In genomic region chr3:9194509-9195184, GRCh38 we compare ENCODE assay signal across 20 cellular contexts. TPM values are rescaled to one million over a fixed set of nuclear protein-coding genes. Genes with fewer than 3 reads are reported as not detected.
A peak's percentile ranks its signal among the peaks of the same experiment; 100 is the strongest.
DNase-seq lines count a peak whose midpoint lies in the region; ATAC-seq, FAIRE-seq and TF ChIP-seq lines count a peak whose summit lies in the region.
"Had no signal": no experiment of that assay in that cellular context is flagged by ENCODE, and none has a peak within 500 bp of the region (broad histone marks: within the 10 kb centered on the region; RNA-seq: fewer than 3 reads in every experiment).

No MANE protein-coding gene starts in this region.

- H3K4me3 Mint-ChIP-seq in activated CD4-positive, alpha-beta T cell treated with anti-CD3 and anti-CD28 coated beads, Interleukin-2, amount 10 ng/mL, durations not matched to agents 24 days and 14 days, result no peak overlapping the region
- H3K4me3 Mint-ChIP-seq: activated CD4-positive, alpha-beta T cell treated with anti-CD3 and anti-CD28 coated beads for 36 hours; CD4-positive, alpha-beta T cell; natural killer cell had no signal

- H3F3A ChIP-seq in SK-N-SH (replicated peaks; ENCODE audit: insufficient read depth), result no peaks in the 10 kb centered on the region

- no peak overlapping the region for H3K9ac ChIP-seq in SK-N-SH

- no peaks in the 10 kb centered on the region for H3K4me1 ChIP-seq in right cardiac atrium (ENCODE audit: control insufficient read depth, insufficient read depth, low read length)
- H3K4me1 ChIP-seq in heart left ventricle, result peaks cover 0 to under 1% (median 0%) of the 10 kb centered on the region in 12 donors
- H3K4me1 ChIP-seq in SK-N-SH (ENCODE audit: control insufficient read depth in 1 of 2, insufficient read depth in 2 of 2, low read depth in 1 of 2, low read length in 1 of 2), result peaks cover 0 to 8% of the 10 kb centered on the region in 2 experiments; a peak in 1 of 4 replicates
- no peaks in the 10 kb centered on the region for H3K4me1 ChIP-seq in effector memory CD4-positive, alpha-beta T cell (ENCODE audit: control insufficient read depth, insufficient read depth, low read length, poor library complexity, severe bottlenecking)
- H3K4me1 ChIP-seq: stomach, vagina had no signal

- no peak for TF ChIP-seq EP300 in SK-N-SH (IDR thresholded peaks at IDR 0.05; ENCODE audit: borderline replicate concordance in 1 of 2, low read depth in 1 of 2, low read length in 1 of 2)

- no peak overlapping the region for H3K4me2 ChIP-seq in SK-N-SH

- H3K4me3 ChIP-seq in right cardiac atrium (ENCODE audit: low read length) (no peak overlapping the region), heart left ventricle (no peak overlapping the region), bronchial epithelial cell (ENCODE audit: low read depth, low read length) (no peak overlapping the region), SK-N-SH (ENCODE audit: low read depth in 2 of 2, low read length in 1 of 2) (no peak overlapping the region)
- no peak overlapping the region for H3K4me3 ChIP-seq in effector memory CD4-positive, alpha-beta T cell (ENCODE audit: insufficient read depth, low read depth, low read length, poor library complexity, severe bottlenecking)
- H3K4me3 ChIP-seq: lung, stomach, vagina had no signal

- POLR2A ChIA-PET in SK-N-SH (lab: Yijun Ruan, JAX), result no interaction called here

- no peak overlapping the region for H2AFZ ChIP-seq in SK-N-SH (ENCODE audit: low read depth)

- no peak overlapping the region for H3K27ac Mint-ChIP-seq in activated CD4-positive, alpha-beta T cell treated with anti-CD3 and anti-CD28 coated beads, Interleukin-2, amount 10 ng/mL, durations not matched to agents 24 days and 14 days
- H3K27ac Mint-ChIP-seq: activated CD4-positive, alpha-beta T cell treated with anti-CD3 and anti-CD28 coated beads for 36 hours; CD4-positive, alpha-beta T cell; natural killer cell had no signal

- no peak for TF ChIP-seq RAD21 in SK-N-SH (IDR thresholded peaks at IDR 0.05; ENCODE audit: low read length)

- peaks cover 14% of the 10 kb centered on the region for H3K27me3 Mint-ChIP-seq in activated CD4-positive, alpha-beta T cell treated with anti-CD3 and anti-CD28 coated beads, Interleukin-2, amount 10 ng/mL, durations not matched to agents 24 days and 14 days
- H3K27me3 Mint-ChIP-seq: activated CD4-positive, alpha-beta T cell treated with anti-CD3 and anti-CD28 coated beads for 36 hours; CD4-positive, alpha-beta T cell had no signal

- H3K9me3 Mint-ChIP-seq in activated CD4-positive, alpha-beta T cell treated with anti-CD3 and anti-CD28 coated beads, Interleukin-2, amount 10 ng/mL, durations not matched to agents 24 days and 14 days, result no peaks in the 10 kb centered on the region
- H3K9me3 Mint-ChIP-seq: CD4-positive, alpha-beta T cell; natural killer cell had no signal

- intact Hi-C loops in right cardiac atrium (cut with DNase I), result no loop called here
- intact Hi-C loops in heart left ventricle (cut with DNase I), result no loop called here
- intact Hi-C loops in activated CD4-positive, alpha-beta T cell treated with anti-CD3 and anti-CD28 coated beads, Interleukin-2, amount 10 ng/mL, durations not matched to agents 24 days and 14 days (cut with micrococcal nuclease), result no loop called here

- DNase-seq in right cardiac atrium, result no peak
- DNase-seq in heart left ventricle, result no peak
- DNase-seq in NCI-H345 treated with DMSO at 0.1 percent for 48 hours (lab: John Stamatoyannopoulos, UW; ENCODE audit: unreplicated experiment), result peak; percentile 81
- DNase-seq in bronchial epithelial cell (ENCODE audit: low read depth), result peak; percentile 81
- no peak for DNase-seq in SK-N-SH
- DNase-seq in GM20000 (ENCODE audit: low spot score), result no peak
- DNase-seq in activated CD4-positive, alpha-beta T cell treated with anti-CD3 and anti-CD28 coated beads, Interleukin-2, amount 10 ng/mL, durations not matched to agents 24 days and 14 days, result no peak
- DNase-seq in effector memory CD4-positive, alpha-beta T cell, result no peak
- DNase-seq: activated CD4-positive, alpha-beta T cell treated with anti-CD3 and anti-CD28 coated beads for 36 hours; activated CD8-positive, alpha-beta memory T cell treated with anti-CD3 and anti-CD28 coated beads, Interleukin-2, amount 50 U/mL, for 48 hours; activated naive CD4-positive, alpha-beta T cell treated with Interleukin-2 at 50 U/mL for 16 hours; CD4-positive, alpha-beta T cell; cortex of kidney; erythroblast; GOT3; natural killer cell; stomach; T1000 had no signal

- WGBS in right cardiac atrium, result 79% methylated on average over 4 of the region's 4 CpGs
- WGBS in heart left ventricle, 4 donors, result 68 to 83% (median 79%) methylated on average over 4 of the region's 4 CpGs
- WGBS in SK-N-SH (ENCODE audit: low lambda C conversion rate), result 39% methylated on average over 4 of the region's 4 CpGs

- CTCF ChIA-PET in SK-N-SH (lab: Yijun Ruan, JAX), result interaction anchor here (1.3 to 1.6 kb wide), 2 partner anchors 22 to 223 kb away, joined by 3 to 4 read pairs; no protein-coding TSS in a partner anchor

- TF ChIP-seq POLR2A in heart left ventricle (IDR thresholded peaks at IDR 0.05), result no peak

- no peaks in the 10 kb centered on the region for H3K9me3 ChIP-seq in right cardiac atrium (ENCODE audit: control insufficient read depth, low read length)
- H3K9me3 ChIP-seq in heart left ventricle, result no peaks in the 10 kb centered on the region
- no peaks in the 10 kb centered on the region for H3K9me3 ChIP-seq in SK-N-SH
- H3K9me3 ChIP-seq in effector memory CD4-positive, alpha-beta T cell (ENCODE audit: control insufficient read depth, low read length), result no peaks in the 10 kb centered on the region
- H3K9me3 ChIP-seq: stomach, vagina had no signal

- no peak for FAIRE-seq in bronchial epithelial cell (lab: Jason Lieb, UNC)

- no peaks in the 10 kb centered on the region for H3K27me3 ChIP-seq in right cardiac atrium (ENCODE audit: control insufficient read depth, insufficient read depth)
- no peaks in the 10 kb centered on the region for H3K27me3 ChIP-seq in heart left ventricle
- H3K27me3 ChIP-seq in bronchial epithelial cell (ENCODE audit: control insufficient read depth, insufficient read depth, low read length), result no peaks in the 10 kb centered on the region
- H3K27me3 ChIP-seq in SK-N-SH (ENCODE audit: insufficient read depth), result no peaks in the 10 kb centered on the region; the same call in 1 of the 2 replicates
- no peaks in the 10 kb centered on the region for H3K27me3 ChIP-seq in effector memory CD4-positive, alpha-beta T cell (replicated peaks; ENCODE audit: control insufficient read depth, insufficient read depth, low read length, poor library complexity, severe bottlenecking)
- H3K27me3 ChIP-seq: stomach, vagina had no signal

- H3K36me3 ChIP-seq in heart left ventricle, result no peaks in the 10 kb centered on the region
- peaks cover 6% of the 10 kb centered on the region for H3K36me3 ChIP-seq in bronchial epithelial cell (ENCODE audit: control insufficient read depth, insufficient read depth, low read length)
- no peaks in the 10 kb centered on the region for H3K36me3 ChIP-seq in SK-N-SH (replicated peaks in 1 of 2; ENCODE audit: control insufficient read depth in 1 of 2, insufficient read depth in 2 of 2, low read length in 1 of 2)
- no peaks in the 10 kb centered on the region for H3K36me3 ChIP-seq in effector memory CD4-positive, alpha-beta T cell (ENCODE audit: control insufficient read depth, insufficient read depth, low read length)
- H3K36me3 ChIP-seq: stomach, vagina had no signal

- TF ChIP-seq CTCF in heart left ventricle (IDR thresholded peaks at IDR 0.05) (no peak), bronchial epithelial cell (IDR thresholded peaks at IDR 0.05; ENCODE audit: insufficient read depth, low read length, severe bottlenecking) (no peak), SK-N-SH (IDR thresholded peaks at IDR 0.05) (no peak), GM20000 (IDR thresholded peaks at IDR 0.05; ENCODE audit: extremely low read depth, missing control alignments) (no peak)

- no peaks in the 10 kb centered on the region for H4K20me1 ChIP-seq in SK-N-SH (ENCODE audit: insufficient read depth)

- no peaks in the 10 kb centered on the region for H3K4me1 Mint-ChIP-seq in activated CD4-positive, alpha-beta T cell treated with anti-CD3 and anti-CD28 coated beads, Interleukin-2, amount 10 ng/mL, durations not matched to agents 24 days and 14 days
- H3K4me1 Mint-ChIP-seq: activated CD4-positive, alpha-beta T cell treated with anti-CD3 and anti-CD28 coated beads for 36 hours; natural killer cell had no signal

- H3K79me2 ChIP-seq in SK-N-SH (ENCODE audit: insufficient read depth), result no peaks in the 10 kb centered on the region

- H3K27ac ChIP-seq in right cardiac atrium (ENCODE audit: low read length) (no peak overlapping the region), heart left ventricle (no peak overlapping the region), SK-N-SH (ENCODE audit: low read depth in 2 of 2, low read length in 1 of 2) (no peak overlapping the region)
- H3K27ac ChIP-seq in effector memory CD4-positive, alpha-beta T cell (ENCODE audit: insufficient read depth, low read length, poor library complexity, severe bottlenecking), result no peak overlapping the region
- H3K27ac ChIP-seq: stomach, vagina had no signal

- ATAC-seq in right cardiac atrium (peak; percentile 25 to 37), heart left ventricle (no peak)
- ATAC-seq: activated CD4-positive, alpha-beta T cell treated with anti-CD3 and anti-CD28 coated beads for 36 hours; natural killer cell had no signal

- no peaks in the 10 kb centered on the region for H3K36me3 Mint-ChIP-seq in activated CD4-positive, alpha-beta T cell treated with anti-CD3 and anti-CD28 coated beads, Interleukin-2, amount 10 ng/mL, durations not matched to agents 24 days and 14 days (ENCODE audit: low read depth)
- H3K36me3 Mint-ChIP-seq: natural killer cell had no signal

- no peaks in the 10 kb centered on the region for H3K9me2 ChIP-seq in SK-N-SH

TF ChIP-seq in SK-N-SH, 30 proteins besides CTCF, POLR2A, EP300 and RAD21 (continues in another document):
- TF ChIP-seq RFX5 (IDR thresholded peaks at IDR 0.05; ENCODE audit: low read length) (no peak), TEAD4 (IDR thresholded peaks at IDR 0.05; ENCODE audit: borderline replicate concordance, insufficient read depth) (no peak)
- TF ChIP-seq, protein P1, sequence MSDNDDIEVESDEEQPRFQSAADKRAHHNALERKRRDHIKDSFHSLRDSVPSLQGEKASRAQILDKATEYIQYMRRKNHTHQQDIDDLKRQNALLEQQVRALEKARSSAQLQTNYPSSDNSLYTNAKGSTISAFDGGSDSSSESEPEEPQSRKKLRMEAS (IDR thresholded peaks at IDR 0.05; ENCODE audit: low read depth), result no peak

RNA-seq across cellular contexts. Expression of gene SRGAP3, which starts 54.8 kb away (rescaled TPM):
- total RNA-seq in right cardiac atrium (1 to 10 TPM; 1.4 to 7.9 (median 4.8) TPM), heart left ventricle (10 to 100 TPM in 3 of 9 donors, 1 to 10 TPM in 6; 3.1 to 16.8 (median 9.3) TPM), bronchial epithelial cell (16.5 and 30.5 TPM in 2 replicates)
- polyA plus RNA-seq in right cardiac atrium (2.6 TPM), heart left ventricle (1 to 10 TPM; 1.4 to 5.5 TPM), SK-N-SH (2012; rRNA removed) (2.8 and 3.0 TPM in 2 replicates)
- 2.7 and 2.9 TPM in 2 replicates for polyA plus RNA-seq in SK-N-SH (2012; cell fraction: cytosol; rRNA removed)
- polyA plus RNA-seq in SK-N-SH (2012; cell fraction: nucleus; rRNA removed), result 5.1 and 5.6 TPM in 2 replicates
- 0.40 and 0.45 TPM in 2 replicates for total RNA-seq in activated CD4-positive, alpha-beta T cell treated with anti-CD3 and anti-CD28 coated beads, Interleukin-2, amount 10 ng/mL, durations not matched to agents 24 days and 14 days

Comparison
In these comparisons a context has a peak if more than half of its experiments do, and no peak if none do; other contexts are left out.
1. ATAC-seq: peak in right cardiac atrium (2 of 2); none in heart left ventricle (0 of 4).
2. DNase-seq: peak in NCI-H345 treated with DMSO at 0.1 percent for 48 hours (single experiment) and bronchial epithelial cell (single experiment); none in right cardiac atrium (0 of 3), heart left ventricle (0 of 5), SK-N-SH (single experiment), GM20000 (single experiment), activated CD4-positive, alpha-beta T cell treated with anti-CD3 and anti-CD28 coated beads, Interleukin-2, amount 10 ng/mL, durations not matched to agents 24 days and 14 days (single experiment) and effector memory CD4-positive, alpha-beta T cell (0 of 3).